In genomic region chr6:134007077-134007476, GRCh38 we compare ENCODE assay signal across 13 cellular contexts. TPM values are rescaled to one million over a fixed set of nuclear protein-coding genes. Genes with fewer than 3 reads are reported as not detected.
A peak's percentile ranks its signal among the peaks of the same experiment; 100 is the strongest.
DNase-seq lines count a peak whose midpoint lies in the region; ATAC-seq and TF ChIP-seq lines count a peak whose summit lies in the region.
"Had no signal": no experiment of that assay in that cellular context is flagged by ENCODE, and none has a peak within 500 bp of the region (broad histone marks: within the 10 kb centered on the region; RNA-seq: fewer than 3 reads in every experiment).

No MANE protein-coding gene starts in this region.

- 0 out of 2 replicates have a peak overlapping the region, but pooled peaks have one; percentile 21 for H3K4me2 ChIP-seq in PC-9
- H3K4me2 ChIP-seq: neural progenitor cell had no signal

- CTCF ChIA-PET in PC-9 (lab: Charles Lee), result no interaction called here

- peak; percentile 92 for ATAC-seq in left lung
- ATAC-seq: Right ventricle myocardium inferior had no signal

- peaks cover 3% of the 10 kb centered on the region for H3K36me3 Mint-ChIP-seq in type B pancreatic cell

- POLR2A ChIA-PET in PC-9 (lab: Charles Lee; ENCODE audit: unreplicated experiment), result interaction anchor here (0.6 kb wide), 1 partner anchor 19 kb away, joined by 3 read pairs; no protein-coding TSS in a partner anchor

- DNase-seq in DMS153 (lab: John Stamatoyannopoulos, UW) (peak; percentile 83), NCI-H187 treated with DMSO at 0.1 percent for 48 hours (lab: John Stamatoyannopoulos, UW) (peak; percentile 55), PC-9 (peak; percentile 72 to 84), left lung (peak; percentile 65 to 74), NCI-H82 treated with DMSO at 0.1 percent for 48 hours (lab: John Stamatoyannopoulos, UW; ENCODE audit: unreplicated experiment) (no peak), KG1 (lab: John Stamatoyannopoulos, UW) (no peak), type B pancreatic cell (ENCODE audit: extremely low spot score, unreplicated experiment) (no peak), ascending aorta (ENCODE audit: low spot score in 2 of 2) (no peak)
- DNase-seq: H7; head of caudate nucleus; stimulated activated CD8-positive, alpha-beta memory T cell treated with anti-CD3 and anti-CD28 coated beads, Interleukin-4, amount 100 ng/mL, for 48 hours had no signal

- H3K4me1 ChIP-seq in PC-9 (replicated peaks; ENCODE audit: insufficient read depth) (peaks cover 19% of the 10 kb centered on the region), left lung (peaks cover 0 to 6% of the 10 kb centered on the region in 2 donors), ascending aorta (no peaks in the 10 kb centered on the region)

- H3K9me3 Mint-ChIP-seq in type B pancreatic cell, result no peaks in the 10 kb centered on the region

- H3K4me1 Mint-ChIP-seq in type B pancreatic cell (ENCODE audit: unreplicated experiment), result peaks cover 5% of the 10 kb centered on the region

- no peak overlapping the region for H2AFZ ChIP-seq in PC-9
- H2AFZ ChIP-seq: neural progenitor cell had no signal

- no peaks in the 10 kb centered on the region for H4K20me1 ChIP-seq in PC-9 (ENCODE audit: insufficient read depth)

- H3K9me3 ChIP-seq in PC-9 (ENCODE audit: insufficient read depth, low read depth) (peaks cover 4% of the 10 kb centered on the region; the same call in 1 of the 2 replicates), left lung (no peaks in the 10 kb centered on the region), ascending aorta (no peaks in the 10 kb centered on the region)

- no peak overlapping the region for H3K4me3 ChIP-seq in PC-9
- H3K4me3 ChIP-seq in left lung, result no peak overlapping the region
- H3K4me3 ChIP-seq in ascending aorta, result no peak overlapping the region
- H3K4me3 ChIP-seq: neural progenitor cell had no signal

- no peak overlapping the region for H3K4me3 Mint-ChIP-seq in type B pancreatic cell
- H3K4me3 Mint-ChIP-seq: neural progenitor cell had no signal

- no peak for TF ChIP-seq CTCF in PC-9 (conservative IDR thresholded peaks at IDR 0.05)
- TF ChIP-seq CTCF in left lung (IDR thresholded peaks at IDR 0.05), result no peak
- TF ChIP-seq CTCF in type B pancreatic cell (conservative IDR thresholded peaks at IDR 0.05), result no peak
- no peak for TF ChIP-seq CTCF in ascending aorta (IDR thresholded peaks at IDR 0.05)

- no peaks in the 10 kb centered on the region for H3K9me2 ChIP-seq in PC-9 (ENCODE audit: insufficient read depth)

- H3K36me3 ChIP-seq in PC-9 (ENCODE audit: low read depth) (no peaks in the 10 kb centered on the region), left lung (no peaks in the 10 kb centered on the region), ascending aorta (no peaks in the 10 kb centered on the region)
- H3K36me3 ChIP-seq: neural progenitor cell had no signal

- H3K27me3 ChIP-seq in PC-9 (ENCODE audit: insufficient read depth, low read depth) (no peaks in the 10 kb centered on the region), left lung (no peaks in the 10 kb centered on the region), ascending aorta (no peaks in the 10 kb centered on the region)
- H3K27me3 ChIP-seq: neural progenitor cell had no signal

- no peak overlapping the region for H3K27ac Mint-ChIP-seq in type B pancreatic cell
- H3K27ac Mint-ChIP-seq: neural progenitor cell had no signal

- no peaks in the 10 kb centered on the region for H3K79me2 ChIP-seq in PC-9 (ENCODE audit: low read depth)

- no peaks in the 10 kb centered on the region for H3K27me3 Mint-ChIP-seq in type B pancreatic cell

- H3F3A ChIP-seq in PC-9 (ENCODE audit: insufficient read depth, low read depth), result no peaks in the 10 kb centered on the region; the same call in 1 of the 2 replicates

- BruUV-seq in PC-9 (replicated peaks; lab: Mats Ljungman, UMichigan), result no TSS peak

- no peak overlapping the region for H3K27ac ChIP-seq in PC-9
- no peak overlapping the region for H3K27ac ChIP-seq in left lung
- no peak overlapping the region for H3K27ac ChIP-seq in ascending aorta
- H3K27ac ChIP-seq: neural progenitor cell had no signal

- intact Hi-C loops in PC-9 (cut with micrococcal nuclease; ENCODE audit: unreplicated experiment) (no loop called here), left lung (cut with DNase I) (no loop called here), ascending aorta (cut with DNase I) (no loop called here)

RNA-seq across cellular contexts. Expression of gene SLC2A12, which starts 45.3 kb away (rescaled TPM):
- total RNA-seq in PC-9 (2021), result 4.2 and 7.2 TPM in 2 replicates
- total RNA-seq in left lung, result 1 to 10 TPM; 2.4 to 3.8 TPM
- 2.7 and 5.5 TPM in 2 replicates for total RNA-seq in type B pancreatic cell (ENCODE audit: low replicate concordance)
- total RNA-seq in ascending aorta, result not detected

RNA-seq across cellular contexts. Expression of gene TBPL1, which starts 54.1 kb away (rescaled TPM):
- total RNA-seq in PC-9 (2021) (11.0 and 21.7 TPM in 2 replicates), left lung (10 to 100 TPM; 20.4 to 22.6 TPM), type B pancreatic cell (ENCODE audit: low replicate concordance) (28.0 and 35.5 TPM in 2 replicates), ascending aorta (23.1 TPM)

Comparison
In these comparisons a context has a peak if more than half of its experiments do, and no peak if none do; other contexts are left out.
1. DNase-seq: peak in DMS153 (single experiment), NCI-H187 treated with DMSO at 0.1 percent for 48 hours (single experiment), PC-9 (2 of 2) and left lung (2 of 2); none in NCI-H82 treated with DMSO at 0.1 percent for 48 hours (single experiment), KG1 (single experiment), type B pancreatic cell (single experiment) and ascending aorta (0 of 2).